ENCODE assay signal across 8 cellular contexts in the genomic region with DNA sequence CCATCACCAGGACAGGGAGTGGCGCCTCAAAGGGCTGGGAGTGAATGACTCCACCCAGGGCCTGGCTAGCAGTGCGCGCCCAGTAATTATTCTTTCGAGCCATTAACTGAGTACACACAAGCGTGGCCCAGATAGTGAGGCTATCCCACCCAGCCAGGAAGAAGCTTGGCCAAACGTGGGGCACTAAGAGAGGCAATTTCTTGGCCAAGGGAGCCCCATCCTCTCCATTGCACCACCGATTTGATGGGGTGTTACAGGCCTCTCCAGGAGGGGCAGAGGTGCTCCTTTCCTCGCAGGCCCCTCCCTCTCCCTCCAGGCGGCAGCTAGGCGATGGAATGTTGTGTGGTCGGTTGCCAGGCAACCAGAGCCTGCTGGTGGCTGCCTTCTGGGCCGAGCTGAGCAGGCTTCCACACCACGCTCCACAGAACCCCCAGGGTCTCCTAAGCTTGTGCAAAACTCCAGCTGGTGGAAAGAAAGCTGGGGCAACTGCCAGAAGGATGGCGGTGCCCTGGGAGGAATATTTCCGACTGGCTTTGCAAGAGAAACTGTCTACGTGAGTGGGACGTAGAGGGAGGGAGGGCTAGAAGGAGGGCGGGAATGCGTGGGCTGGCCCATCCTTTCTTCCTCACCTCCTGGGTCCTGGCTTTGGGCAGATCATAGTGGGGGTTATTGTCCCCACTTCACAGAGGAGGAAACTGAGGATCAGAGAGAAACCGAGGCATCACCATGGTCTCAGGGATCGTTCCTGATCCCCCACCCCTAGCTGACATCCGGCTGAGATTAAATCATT. TPM values are rescaled to one million over a fixed set of nuclear protein-coding genes. Genes with fewer than 3 reads are reported as not detected.
DNase-seq lines count a peak whose midpoint lies in the region; ATAC-seq and TF ChIP-seq lines count a peak whose summit lies in the region.

A gene (plus strand): TSS at position 364 of the 790 bp plus-strand sequence. CDS start 134 bp downstream, at position 498.

- CTCF ChIA-PET in activated CD8-positive, alpha-beta T cell treated with anti-CD3 and anti-CD28 coated beads for 36 hours (lab: Charles Lee): interaction anchor here (1.6 to 5.7 kb wide), 4 partner anchors 14 to 100 kb away, joined by 5 to 35 read pairs (median 8); a partner anchor contains a TSS

- H3K9me3 ChIP-seq in DND-41 (ENCODE audit: insufficient read depth, low read length, severe bottlenecking) (no peaks in the 10 kb centered on the region), cardiac muscle cell (ENCODE audit: low read depth) (no peaks in the 10 kb centered on the region)

- H3K27ac Mint-ChIP-seq in activated CD8-positive, alpha-beta T cell treated with anti-CD3 and anti-CD28 coated beads for 36 hours: no peak within 1 kb of the TSS

- H3K36me3 ChIP-seq in DND-41 (ENCODE audit: insufficient read depth, low read length) (no peaks in the 10 kb centered on the region), cardiac muscle cell (no peaks in the 10 kb centered on the region)

- no peak within 1 kb of the TSS for H3K27ac ChIP-seq in DND-41 (ENCODE audit: low read length)
- H3K27ac ChIP-seq in cardiac muscle cell: no peak within 1 kb of the TSS

- H4K20me1 ChIP-seq in DND-41 (ENCODE audit: insufficient read depth, low read length): no peaks in the 10 kb centered on the region

- peak; percentile 82 for DNase-seq in DND-41
- DNase-seq in NCI-H146 (lab: John Stamatoyannopoulos, UW): peak; percentile 82
- peak; percentile 41 for DNase-seq in activated CD8-positive, alpha-beta T cell treated with anti-CD3 and anti-CD28 coated beads for 36 hours
- DNase-seq in cardiac muscle cell (ENCODE audit: low read depth in 1 of 2, low spot score in 1 of 2): peak; percentile 90 to 96
- DNase-seq in posterior cingulate gyrus: peak in 9 of 10 donors; percentile 63 to 97 (median 78)

- H3K79me2 ChIP-seq in DND-41 (ENCODE audit: insufficient read depth, low read length): no peaks in the 10 kb centered on the region

- no peak within 1 kb of the TSS for H3K4me3 ChIP-seq in DND-41 (ENCODE audit: low read depth in 1 of 2, low read length in 2 of 2)
- H3K4me3 ChIP-seq in cardiac muscle cell: no peak within 1 kb of the TSS

- POLR2A ChIA-PET in activated CD8-positive, alpha-beta T cell treated with anti-CD3 and anti-CD28 coated beads for 36 hours (lab: Charles Lee): no interaction called here

- H3K9ac ChIP-seq in DND-41 (ENCODE audit: low read depth, low read length): no peak within 1 kb of the TSS

- H2AFZ ChIP-seq in DND-41 (ENCODE audit: low read depth, low read length): no peak within 1 kb of the TSS

- H3K36me3 Mint-ChIP-seq in activated CD8-positive, alpha-beta T cell treated with anti-CD3 and anti-CD28 coated beads for 36 hours (ENCODE audit: low read depth): no peaks in the 10 kb centered on the region

- H3K27me3 ChIP-seq in DND-41 (ENCODE audit: insufficient read depth, low read length, poor library complexity) (no peaks in the 10 kb centered on the region), cardiac muscle cell (peaks cover 35% of the 10 kb centered on the region)

- intact Hi-C loops in activated CD8-positive, alpha-beta T cell treated with anti-CD3 and anti-CD28 coated beads for 36 hours (cut with micrococcal nuclease): loop anchor here (5.0 kb wide), 1 partner anchor 102 kb away; no protein-coding TSS in a partner anchor
- intact Hi-C loops in posterior cingulate gyrus (cut with DNase I): loop anchor here (10.0 kb wide), 1 partner anchor 55 kb away; no protein-coding TSS in a partner anchor

- peak; percentile 42 for TF ChIP-seq CTCF in DND-41 (IDR thresholded peaks at IDR 0.05; ENCODE audit: borderline replicate concordance, extremely low read depth, low read length, poor library complexity, severe bottlenecking)
- no peak for TF ChIP-seq CTCF in activated CD8-positive, alpha-beta T cell treated with anti-CD3 and anti-CD28 coated beads for 36 hours (IDR thresholded peaks at IDR 0.05)
- peak; percentile 8 for TF ChIP-seq CTCF in cardiac muscle cell (IDR thresholded peaks at IDR 0.05; ENCODE audit: low read depth, low read length)

- H3K4me2 ChIP-seq in DND-41 (ENCODE audit: insufficient read depth, low read length): no peak within 1 kb of the TSS

- H3K27me3 Mint-ChIP-seq in activated CD8-positive, alpha-beta T cell treated with anti-CD3 and anti-CD28 coated beads for 36 hours: peaks cover 14% of the 10 kb centered on the region

- peaks cover 38% of the 10 kb centered on the region for H3K4me1 ChIP-seq in DND-41 (ENCODE audit: insufficient read depth, low read length)
- no peaks in the 10 kb centered on the region for H3K4me1 ChIP-seq in cardiac muscle cell (ENCODE audit: low read depth)

- H3K4me3 Mint-ChIP-seq in activated CD8-positive, alpha-beta T cell treated with anti-CD3 and anti-CD28 coated beads for 36 hours: no peak within 1 kb of the TSS

- peak; percentile 67 for ATAC-seq in DND-41 (ENCODE audit: insufficient read depth, low read depth)
- ATAC-seq in activated CD8-positive, alpha-beta T cell treated with anti-CD3 and anti-CD28 coated beads for 36 hours: no peak
- ATAC-seq in GM18870 (IDR thresholded peaks at IDR 0.05; ENCODE audit: unreplicated experiment): no peak
- ATAC-seq in GM18861 (IDR thresholded peaks at IDR 0.05; ENCODE audit: unreplicated experiment): no peak
- ATAC-seq in HG03175 (IDR thresholded peaks at IDR 0.05; ENCODE audit: unreplicated experiment): no peak

- peaks cover 17% of the 10 kb centered on the region for H3K4me1 Mint-ChIP-seq in activated CD8-positive, alpha-beta T cell treated with anti-CD3 and anti-CD28 coated beads for 36 hours (ENCODE audit: low read depth)

- H3K9me3 Mint-ChIP-seq in activated CD8-positive, alpha-beta T cell treated with anti-CD3 and anti-CD28 coated beads for 36 hours: peaks cover 5% of the 10 kb centered on the region

RNA-seq across cellular contexts. Expression of the gene that starts here (rescaled TPM):
- total RNA-seq in activated CD8-positive, alpha-beta T cell treated with anti-CD3 and anti-CD28 coated beads for 36 hours: 1 to 10 TPM; 1.7 to 1.9 TPM
- total RNA-seq in cardiac muscle cell: not detected in 2 replicates
- polyA plus RNA-seq in cardiac muscle cell: not detected in 2 replicates

Comparison
In these comparisons a context has a peak if more than half of its experiments do, and no peak if none do; other contexts are left out.
1. Peak in DNase-seq in cardiac muscle cell; RNA of the gene not detected or under 1 TPM.
2. DNase-seq: peak in every context shown above with its lines; median percentile 93 in cardiac muscle cell; 82 in DND-41; 82 in NCI-H146; 78 in posterior cingulate gyrus; 41 in activated CD8-positive, alpha-beta T cell treated with anti-CD3 and anti-CD28 coated beads for 36 hours.